Comparison of ENCODE assay signal across 9 cellular contexts in genomic region chr2:85995648-85996529, GRCh38.
DNase-seq lines count a peak whose midpoint lies in the region; ATAC-seq and TF ChIP-seq lines count a peak whose summit lies in the region.
"Had no signal": no experiment of that assay in that cellular context is flagged by ENCODE, and none has a peak within 500 bp of the region (broad histone marks: within the 10 kb centered on the region; RNA-seq: fewer than 3 reads in every experiment).

No MANE protein-coding gene starts in this region.

- H3K4ac ChIP-seq in neuronal stem cell (ENCODE audit: low read length): peak overlapping the region; percentile 60

- H3K4me1 ChIP-seq in neuronal stem cell (ENCODE audit: control insufficient read depth in 2 of 2, insufficient read depth in 1 of 2, low read depth in 1 of 2, low read length in 2 of 2): peaks cover 12 to 25% of the 10 kb centered on the region in 2 donors
- H3K4me1 ChIP-seq in uterus: peaks cover 12 to 24% of the 10 kb centered on the region in 2 donors

- no peak for ATAC-seq in left ventricle myocardium superior
- no peak for ATAC-seq in effector memory CD8-positive, alpha-beta T cell (replicated peaks)
- ATAC-seq: GM23338 had no signal

- H3K9me3 ChIP-seq in neuronal stem cell (replicated peaks in 1 of 2; ENCODE audit: control insufficient read depth in 2 of 2, insufficient read depth in 1 of 2, low read depth in 1 of 2, low read length in 2 of 2) (peaks cover 0 to 2% of the 10 kb centered on the region in 2 donors), uterus (no peaks in the 10 kb centered on the region)

- H4K91ac ChIP-seq in neuronal stem cell (ENCODE audit: low read depth, low read length, poor library complexity): peak overlapping the region; percentile 33

- peaks cover 48 to 52% of the 10 kb centered on the region in 2 donors for H3K4me1 Mint-ChIP-seq in effector memory CD8-positive, alpha-beta T cell (ENCODE audit: low read depth in 2 of 2)

- H3K27me3 ChIP-seq in neuronal stem cell (ENCODE audit: control insufficient read depth in 3 of 3, insufficient read depth in 3 of 3, low read depth in 1 of 3, low read length in 3 of 3) (no peaks in the 10 kb centered on the region), uterus (no peaks in the 10 kb centered on the region)

- peak overlapping the region; percentile 27 to 69 for H3K4me3 Mint-ChIP-seq in effector memory CD8-positive, alpha-beta T cell
- H3K4me3 Mint-ChIP-seq: GM23338 had no signal

- no peak overlapping the region for H3K23ac ChIP-seq in neuronal stem cell (ENCODE audit: low read depth, low read length, poor library complexity)

- TF ChIP-seq POLR2A in uterus (IDR thresholded peaks at IDR 0.05): no peak

- H3K4me3 ChIP-seq in neuronal stem cell (ENCODE audit: low read length in 2 of 2): no peak overlapping the region
- no peak overlapping the region for H3K4me3 ChIP-seq in uterus
- H3K4me3 ChIP-seq: GM23338 had no signal

- intact Hi-C loops in cardiac septum (cut with DNase I) (loop anchor here (5.0 to 10.0 kb wide), 3 partner anchors 34 to 111 kb away; partner anchors contain the start of gene ST3GAL5), left ventricle myocardium superior (cut with micrococcal nuclease) (no loop called here), uterus (cut with DNase I; ENCODE audit: low total_unique reads) (no loop called here)

- H2BK120ac ChIP-seq in neuronal stem cell (ENCODE audit: low read depth, low read length): no peak overlapping the region

- H3K9me3 Mint-ChIP-seq in effector memory CD8-positive, alpha-beta T cell: no peaks in the 10 kb centered on the region

- no peak overlapping the region for H3K4me2 ChIP-seq in neuronal stem cell (ENCODE audit: insufficient read depth, low read length, poor library complexity, severe bottlenecking)
- H3K4me2 ChIP-seq: GM23338 had no signal

- H3K36me3 Mint-ChIP-seq in effector memory CD8-positive, alpha-beta T cell (ENCODE audit: insufficient read depth): no peaks in the 10 kb centered on the region

- no peak overlapping the region for H3K14ac ChIP-seq in neuronal stem cell (ENCODE audit: low read length)

- H3K27ac ChIP-seq in neuronal stem cell (replicated peaks; ENCODE audit: low read length): no peak overlapping the region
- peak overlapping the region; percentile 87 to 89 for H3K27ac ChIP-seq in uterus

- no peaks in the 10 kb centered on the region for H3K36me3 ChIP-seq in neuronal stem cell (replicated peaks in 1 of 2; ENCODE audit: control insufficient read depth in 2 of 2, insufficient read depth in 2 of 2, low read length in 2 of 2)
- no peaks in the 10 kb centered on the region for H3K36me3 ChIP-seq in uterus

- H3K79me1 ChIP-seq in neuronal stem cell (ENCODE audit: low read depth, low read length): no peaks in the 10 kb centered on the region

- H2BK5ac ChIP-seq in neuronal stem cell (ENCODE audit: low read length): peak overlapping the region; percentile 56

- no peak overlapping the region for H4K8ac ChIP-seq in neuronal stem cell (ENCODE audit: low read depth, low read length)

- H3K9ac ChIP-seq in neuronal stem cell (ENCODE audit: low read depth, low read length, poor library complexity): no peak overlapping the region

- peak overlapping the region; percentile 25 for H2BK15ac ChIP-seq in neuronal stem cell (ENCODE audit: low read length)

- no peak for TF ChIP-seq CTCF in uterus (IDR thresholded peaks at IDR 0.05)

- H2AK5ac ChIP-seq in neuronal stem cell (ENCODE audit: low read depth, low read length): peak overlapping the region; percentile 68

- H3K18ac ChIP-seq in neuronal stem cell (ENCODE audit: low read length): peak overlapping the region; percentile 81

- DNase-seq in cardiac septum (ENCODE audit: low spot score) (peak; percentile 55), left ventricle myocardium superior (no peak), neuronal stem cell (ENCODE audit: low spot score) (no peak), uterus (no peak), NCI-H2107 treated with DMSO at 0.1 percent for 48 hours (lab: John Stamatoyannopoulos, UW; ENCODE audit: unreplicated experiment) (no peak), NCI-H187 treated with DMSO at 0.1 percent for 48 hours (lab: John Stamatoyannopoulos, UW) (no peak), germinal center (ENCODE audit: low spot score) (no peak)
- no peak for DNase-seq in effector memory CD8-positive, alpha-beta T cell

- H2BK12ac ChIP-seq in neuronal stem cell (ENCODE audit: low read length): peak overlapping the region; percentile 50

- no CpG with 5 or more reads among the region's 9 CpGs for WGBS in neuronal stem cell (ENCODE audit: extremely low coverage in 2 of 2, insufficient read length in 2 of 2, insufficient replicate concordance in 1 of 2), 2 donors

- H3K27ac Mint-ChIP-seq in effector memory CD8-positive, alpha-beta T cell: peak overlapping the region; percentile 87 to 94
- H3K27ac Mint-ChIP-seq: GM23338 had no signal

- no peaks in the 10 kb centered on the region for H3K27me3 Mint-ChIP-seq in effector memory CD8-positive, alpha-beta T cell

- H2AFZ ChIP-seq in neuronal stem cell (ENCODE audit: low read length): peak overlapping the region; percentile 80
- H2AFZ ChIP-seq: GM23338 had no signal
